Comparison of ENCODE assay signal across 1 cellular context in the genomic region with DNA sequence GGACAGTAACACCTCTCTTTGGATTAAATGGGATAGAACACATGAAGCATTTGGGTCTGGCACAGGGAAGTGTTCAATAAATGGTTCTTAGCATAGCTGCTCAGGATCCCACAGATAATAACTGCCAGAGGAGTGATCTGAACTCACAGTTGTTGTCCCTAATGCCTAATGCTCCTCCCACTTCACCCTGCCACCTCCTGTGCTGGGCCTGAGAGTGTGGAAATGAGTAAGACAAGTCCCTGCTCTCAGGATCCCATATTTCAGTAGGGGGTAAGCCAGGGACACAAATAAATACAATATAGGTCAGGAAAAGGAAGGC.
TF ChIP-seq lines count a peak whose summit lies in the region.

No MANE protein-coding gene starts in this region.

TF ChIP-seq in HCT116, 20 proteins besides CTCF, POLR2A, EP300 and RAD21:
- TF ChIP-seq EZH2phosphoT487 (IDR thresholded peaks at IDR 0.05; ENCODE audit: borderline replicate concordance) (no peak), ZFX (IDR thresholded peaks at IDR 0.05) (no peak), ELF1 (IDR thresholded peaks at IDR 0.05; ENCODE audit: borderline replicate concordance, low read depth) (no peak), SP1 (IDR thresholded peaks at IDR 0.05; ENCODE audit: low read depth) (no peak), POLR2AphosphoS5 (IDR thresholded peaks at IDR 0.05; ENCODE audit: low read depth, low read length) (no peak), CEBPB (IDR thresholded peaks at IDR 0.05; ENCODE audit: low read depth) (no peak), ZNF274 (IDR thresholded peaks at IDR 0.05; ENCODE audit: low read depth, low read length) (no peak), FOSL1 (IDR thresholded peaks at IDR 0.05; ENCODE audit: low read depth) (no peak)
- TF ChIP-seq, protein P1, sequence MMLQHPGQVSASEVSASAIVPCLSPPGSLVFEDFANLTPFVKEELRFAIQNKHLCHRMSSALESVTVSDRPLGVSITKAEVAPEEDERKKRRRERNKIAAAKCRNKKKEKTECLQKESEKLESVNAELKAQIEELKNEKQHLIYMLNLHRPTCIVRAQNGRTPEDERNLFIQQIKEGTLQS (IDR thresholded peaks at IDR 0.05) = no peak
TF ChIP-seq in HCT116: peak in this region for 0.
